ENCODE assay signal across 11 cellular contexts in the genomic region with DNA sequence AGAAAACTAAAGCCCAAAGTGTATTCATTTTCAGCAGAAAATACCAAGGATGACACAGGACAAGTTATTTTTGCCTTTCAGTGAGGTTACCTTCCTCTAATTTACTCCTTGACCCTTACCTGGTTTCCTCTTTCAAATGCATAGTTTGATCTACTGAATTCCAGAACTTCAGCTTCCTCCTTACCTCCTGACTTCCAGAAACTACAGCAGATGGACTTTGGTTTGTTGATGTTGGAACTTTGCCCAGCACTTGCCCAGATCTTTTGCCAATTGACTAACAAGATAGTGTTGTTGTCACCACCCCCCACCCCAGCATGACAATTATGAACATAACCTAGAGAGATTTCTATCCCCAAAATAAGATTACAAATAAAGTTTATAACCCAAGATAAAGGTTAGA.
A peak's percentile ranks its signal among the peaks of the same experiment; 100 is the strongest.
DNase-seq lines count a peak whose midpoint lies in the region; ATAC-seq, FAIRE-seq and TF ChIP-seq lines count a peak whose summit lies in the region.
"Had no signal": no experiment of that assay in that cellular context is flagged by ENCODE, and none has a peak within 500 bp of the region (broad histone marks: within the 10 kb centered on the region; RNA-seq: fewer than 3 reads in every experiment).

No MANE protein-coding gene starts in this region.

- FAIRE-seq in RCC 7860 (lab: Jason Lieb, UNC) (no peak), HTR-8/SVneo (lab: Jason Lieb, UNC) (no peak)
- FAIRE-seq: keratinocyte had no signal

- H3K27me3 Mint-ChIP-seq in stimulated activated naive B cell treated with anti-CD40 and anti-IgM and Interleukin-4, amounts not matched to agents 10 μg/mL and 1 μg/mL and 100 μg/mL, for 72 hours = no peaks in the 10 kb centered on the region
- H3K27me3 Mint-ChIP-seq: activated CD8-positive, alpha-beta T cell treated with anti-CD3 and anti-CD28 coated beads for 36 hours; activated naive CD8-positive, alpha-beta T cell treated with anti-CD3 and anti-CD28 coated beads, Interleukin-2, amount 10 ng/mL, durations not matched to agents 7 days and 5 days had no signal

- DNase-seq in HFF-Myc (ENCODE audit: extremely low read depth, low read depth) (peak; percentile 4), RPMI7951 (ENCODE audit: low read depth) (peak; percentile 48), fibroblast of gingiva (ENCODE audit: low read depth) (peak; percentile 1), pulmonary artery endothelial cell (ENCODE audit: low read depth, low spot score) (peak; percentile 44), RCC 7860 (ENCODE audit: low spot score) (no peak), putamen (ENCODE audit: low spot score) (no peak), HTR-8/SVneo (ENCODE audit: insufficient read length, low spot score) (no peak)
- DNase-seq in stimulated activated naive B cell treated with anti-CD40 and anti-IgM and Interleukin-4, amounts not matched to agents 10 μg/mL and 1 μg/mL and 100 μg/mL, for 72 hours = no peak
- DNase-seq: activated CD8-positive, alpha-beta T cell treated with anti-CD3 and anti-CD28 coated beads for 36 hours; activated naive CD8-positive, alpha-beta T cell treated with anti-CD3 and anti-CD28 coated beads, Interleukin-2, amount 10 ng/mL, durations not matched to agents 7 days and 5 days had no signal

- no peak for ATAC-seq in stimulated activated naive B cell treated with anti-CD40 and anti-IgM and Interleukin-4, amounts not matched to agents 10 μg/mL and 1 μg/mL and 100 μg/mL, for 72 hours (replicated peaks)
- ATAC-seq: activated CD8-positive, alpha-beta T cell treated with anti-CD3 and anti-CD28 coated beads for 36 hours had no signal

- no peak overlapping the region for H3K4me3 Mint-ChIP-seq in stimulated activated naive B cell treated with anti-CD40 and anti-IgM and Interleukin-4, amounts not matched to agents 10 μg/mL and 1 μg/mL and 100 μg/mL, for 72 hours
- H3K4me3 Mint-ChIP-seq: activated CD8-positive, alpha-beta T cell treated with anti-CD3 and anti-CD28 coated beads for 36 hours; activated naive CD8-positive, alpha-beta T cell treated with anti-CD3 and anti-CD28 coated beads, Interleukin-2, amount 10 ng/mL, durations not matched to agents 7 days and 5 days had no signal

- no peak for TF ChIP-seq CTCF in HFF-Myc (IDR thresholded peaks at IDR 0.05; ENCODE audit: low read depth, low read length, missing control alignments)

- H3K27ac Mint-ChIP-seq in stimulated activated naive B cell treated with anti-CD40 and anti-IgM and Interleukin-4, amounts not matched to agents 10 μg/mL and 1 μg/mL and 100 μg/mL, for 72 hours = no peak overlapping the region
- H3K27ac Mint-ChIP-seq: activated CD8-positive, alpha-beta T cell treated with anti-CD3 and anti-CD28 coated beads for 36 hours; activated naive CD8-positive, alpha-beta T cell treated with anti-CD3 and anti-CD28 coated beads, Interleukin-2, amount 10 ng/mL, durations not matched to agents 7 days and 5 days had no signal

- H3K4me3 ChIP-seq in HFF-Myc (replicated peaks; ENCODE audit: low read depth, low read length) = no peak overlapping the region

- no peaks in the 10 kb centered on the region for H3K36me3 Mint-ChIP-seq in stimulated activated naive B cell treated with anti-CD40 and anti-IgM and Interleukin-4, amounts not matched to agents 10 μg/mL and 1 μg/mL and 100 μg/mL, for 72 hours
- H3K36me3 Mint-ChIP-seq: activated naive CD8-positive, alpha-beta T cell treated with anti-CD3 and anti-CD28 coated beads, Interleukin-2, amount 10 ng/mL, durations not matched to agents 7 days and 5 days had no signal

- no peaks in the 10 kb centered on the region for H3K4me1 Mint-ChIP-seq in stimulated activated naive B cell treated with anti-CD40 and anti-IgM and Interleukin-4, amounts not matched to agents 10 μg/mL and 1 μg/mL and 100 μg/mL, for 72 hours
- H3K4me1 Mint-ChIP-seq: activated naive CD8-positive, alpha-beta T cell treated with anti-CD3 and anti-CD28 coated beads, Interleukin-2, amount 10 ng/mL, durations not matched to agents 7 days and 5 days had no signal

- no peaks in the 10 kb centered on the region for H3K9me3 Mint-ChIP-seq in stimulated activated naive B cell treated with anti-CD40 and anti-IgM and Interleukin-4, amounts not matched to agents 10 μg/mL and 1 μg/mL and 100 μg/mL, for 72 hours
- H3K9me3 Mint-ChIP-seq: activated naive CD8-positive, alpha-beta T cell treated with anti-CD3 and anti-CD28 coated beads, Interleukin-2, amount 10 ng/mL, durations not matched to agents 7 days and 5 days had no signal

Comparison
In these comparisons a context has a peak if more than half of its experiments do, and no peak if none do; other contexts are left out.
1. DNase-seq: peak in HFF-Myc (single experiment), RPMI7951 (single experiment), fibroblast of gingiva (single experiment) and pulmonary artery endothelial cell (single experiment); none in RCC 7860 (single experiment), putamen (single experiment), stimulated activated naive B cell treated with anti-CD40 and anti-IgM and Interleukin-4, amounts not matched to agents 10 μg/mL and 1 μg/mL and 100 μg/mL, for 72 hours (single experiment) and HTR-8/SVneo (single experiment).